1 cellular context compared by ENCODE assay signal in genomic region chr16:12011565-12011964, GRCh38.
A peak's percentile ranks its signal among the peaks of the same experiment; 100 is the strongest.
TF ChIP-seq lines count a peak whose summit lies in the region.

No MANE protein-coding gene starts in this region.

TF ChIP-seq in K562, 482 proteins besides CTCF, POLR2A, EP300 and RAD21:
- TF ChIP-seq USF1 (CRISPR knock-in tag; IDR thresholded peaks at IDR 0.05) (no peak), ZFP91 (CRISPR knock-in tag; IDR thresholded peaks at IDR 0.05) (no peak), TCF3 (CRISPR knock-in tag; IDR thresholded peaks at IDR 0.05) (peak; percentile 54), ZNF766 (CRISPR knock-in tag; conservative IDR thresholded peaks at IDR 0.05) (0 out of 2 replicates have a peak, but pooled peaks have one; percentile 37), TAL1 (IDR thresholded peaks at IDR 0.05) (peak; percentile 77), CBFA2T3 (IDR thresholded peaks at IDR 0.05) (peak; percentile 70), NCOR1 (IDR thresholded peaks at IDR 0.05) (0 out of 2 replicates have a peak, but pooled peaks have one; percentile 26), TEAD4 (IDR thresholded peaks at IDR 0.05; ENCODE audit: low read length) (peak; percentile 67), TEAD4 (CRISPR knock-in tag; IDR thresholded peaks at IDR 0.05; ENCODE audit: borderline replicate concordance) (no peak), PPARD (CRISPR knock-in tag; IDR thresholded peaks at IDR 0.05) (no peak), SMARCA4 (IDR thresholded peaks at IDR 0.05) (peak; percentile 28; the same call in 1 of the 2 replicates), ARID1B (IDR thresholded peaks at IDR 0.05) (peak; percentile 62; the same call in 1 of the 2 replicates), DPF2 (IDR thresholded peaks at IDR 0.05) (peak; percentile 59), NCOA1 (IDR thresholded peaks at IDR 0.05; ENCODE audit: low read depth) (no peak), CBFA2T2 (conservative IDR thresholded peaks at IDR 0.05) (peak; percentile 41; the same call in 1 of the 2 replicates)
TF ChIP-seq in K562: peak in this region for 10.
